11 cellular contexts compared by ENCODE assay signal in the genomic region with DNA sequence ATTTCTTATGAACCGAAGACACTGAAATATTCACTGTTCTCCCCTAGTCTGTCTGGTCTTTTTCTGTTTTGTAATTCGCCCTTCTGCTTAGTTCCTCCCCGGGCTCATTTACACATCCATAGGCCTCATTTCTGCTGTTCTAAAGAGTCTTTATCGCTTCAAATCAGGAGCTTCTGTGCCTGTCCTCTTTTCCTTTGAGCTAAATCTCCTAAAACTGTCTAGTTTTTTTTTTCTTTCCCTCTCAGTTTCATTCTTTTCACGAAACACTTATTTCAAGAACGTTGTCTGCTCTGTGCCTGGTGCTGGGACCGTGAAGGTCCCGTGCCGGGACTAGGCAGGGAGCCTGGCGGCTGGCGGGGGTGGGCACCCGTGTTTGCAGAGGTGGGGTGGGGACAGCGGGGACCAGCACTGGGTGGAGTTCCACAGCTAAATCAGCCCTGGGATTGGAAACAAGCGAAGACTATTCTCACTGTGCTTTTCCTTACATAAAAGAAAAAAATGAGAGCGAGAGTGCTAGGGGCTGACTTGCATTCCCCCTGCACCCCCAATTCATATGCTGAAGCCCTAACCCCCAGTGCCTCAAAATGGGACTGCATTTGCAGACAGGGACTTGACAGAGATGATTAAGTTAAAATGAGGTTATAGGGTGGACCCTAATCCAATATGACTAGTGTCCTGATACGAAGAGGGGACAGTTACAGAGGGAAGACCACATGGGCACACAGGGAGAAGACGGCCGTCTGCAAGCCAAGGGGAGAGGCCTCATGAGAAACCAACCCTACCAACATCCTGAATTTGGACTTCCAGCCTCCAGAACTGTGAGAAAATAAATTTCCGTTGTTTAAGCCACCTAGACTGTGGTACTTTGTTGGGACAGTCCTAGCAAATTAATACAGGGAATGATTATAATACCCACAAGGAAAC. TPM values are rescaled to one million over a fixed set of nuclear protein-coding genes. Genes with fewer than 3 reads are reported as not detected.
A peak's percentile ranks its signal among the peaks of the same experiment; 100 is the strongest.
DNase-seq lines count a peak whose midpoint lies in the region; ATAC-seq lines count a peak whose summit lies in the region.
"Had no signal": no experiment of that assay in that cellular context is flagged by ENCODE, and none has a peak within 500 bp of the region (broad histone marks: within the 10 kb centered on the region; RNA-seq: fewer than 3 reads in every experiment).

No MANE protein-coding gene starts in this region.

- H3K4me1 ChIP-seq in subcutaneous abdominal adipose tissue (ENCODE audit: control insufficient read depth in 5 of 5, insufficient read depth in 5 of 5, low read length in 5 of 5) = peaks cover 0 to 20% (median 11%) of the 10 kb centered on the region in 5 donors

- peak overlapping the region; percentile 92 for H3K4me3 Mint-ChIP-seq in T-helper 2 cell treated with Interferon-gamma antibody and Interleukin-4, amounts not matched to agents 5 μg/mL and 100 μg/mL, for 36 hours
- H3K4me3 Mint-ChIP-seq in activated naive CD8-positive, alpha-beta T cell treated with anti-CD3 and anti-CD28 coated beads for 36 hours = peak overlapping the region; percentile 86

- H3K27ac Mint-ChIP-seq in T-helper 2 cell treated with Interferon-gamma antibody and Interleukin-4, amounts not matched to agents 5 μg/mL and 100 μg/mL, for 36 hours = no peak overlapping the region
- H3K27ac Mint-ChIP-seq in activated naive CD8-positive, alpha-beta T cell treated with anti-CD3 and anti-CD28 coated beads for 36 hours = no peak overlapping the region

- no peaks in the 10 kb centered on the region for H3K36me3 Mint-ChIP-seq in T-helper 2 cell treated with Interferon-gamma antibody and Interleukin-4, amounts not matched to agents 5 μg/mL and 100 μg/mL, for 36 hours (ENCODE audit: low read depth)
- H3K36me3 Mint-ChIP-seq in activated naive CD8-positive, alpha-beta T cell treated with anti-CD3 and anti-CD28 coated beads for 36 hours = no peaks in the 10 kb centered on the region

- no peak for DNase-seq in T-helper 2 cell treated with Interferon-gamma antibody and Interleukin-4, amounts not matched to agents 5 μg/mL and 100 μg/mL, for 36 hours (ENCODE audit: low spot score)
- DNase-seq in T-helper 2 cell (no peak), left colon (peak; percentile 53 to 58), GM19238 (ENCODE audit: insufficient read length, low spot score) (no peak), HUDEP-2 (lab: John Stamatoyannopoulos, UW; ENCODE audit: unreplicated experiment in 76 of 76) (no peak), NCI-H526 treated with DMSO at 0.1 percent for 48 hours (lab: John Stamatoyannopoulos, UW) (no peak)
- DNase-seq in activated naive CD8-positive, alpha-beta T cell treated with anti-CD3 and anti-CD28 coated beads for 36 hours = no peak
- DNase-seq: GOT3, left ventricle myocardium inferior had no signal

- intact Hi-C loops in left colon (cut with DNase I, micrococcal nuclease) = no loop called here

- H3K27me3 Mint-ChIP-seq in T-helper 2 cell treated with Interferon-gamma antibody and Interleukin-4, amounts not matched to agents 5 μg/mL and 100 μg/mL, for 36 hours (ENCODE audit: low read depth) = peaks cover 31% of the 10 kb centered on the region
- no peaks in the 10 kb centered on the region for H3K27me3 Mint-ChIP-seq in activated naive CD8-positive, alpha-beta T cell treated with anti-CD3 and anti-CD28 coated beads for 36 hours

- ATAC-seq in left colon = peak; percentile 38

- H3K4me3 ChIP-seq in subcutaneous abdominal adipose tissue (ENCODE audit: low read depth in 1 of 5, low read length in 5 of 5) = peak overlapping the region in 4 of 5 donors; percentile 49 to 81 (median 78)

- H3K36me3 ChIP-seq in subcutaneous abdominal adipose tissue (ENCODE audit: control insufficient read depth in 5 of 5, insufficient read depth in 5 of 5, low read length in 5 of 5) = peaks cover 1 to 13% (median 8%) of the 10 kb centered on the region in 5 donors
- H3K36me3 ChIP-seq: left ventricle myocardium inferior had no signal

- H3K9me3 ChIP-seq in subcutaneous abdominal adipose tissue (ENCODE audit: control insufficient read depth in 5 of 5, low read length in 5 of 5) = no peaks in the 10 kb centered on the region
- H3K9me3 ChIP-seq: left ventricle myocardium inferior had no signal

- peak overlapping the region; percentile 92 for H3K27ac ChIP-seq in subcutaneous abdominal adipose tissue (ENCODE audit: low read depth, low read length)

- peak overlapping the region in 3 of 5 donors; percentile 75 to 89 (median 89) for H3K9ac ChIP-seq in subcutaneous abdominal adipose tissue (ENCODE audit: low read length in 5 of 5)

- no peaks in the 10 kb centered on the region for H3K9me3 Mint-ChIP-seq in T-helper 2 cell treated with Interferon-gamma antibody and Interleukin-4, amounts not matched to agents 5 μg/mL and 100 μg/mL, for 36 hours
- no peaks in the 10 kb centered on the region for H3K9me3 Mint-ChIP-seq in activated naive CD8-positive, alpha-beta T cell treated with anti-CD3 and anti-CD28 coated beads for 36 hours

- no peaks in the 10 kb centered on the region for H3K27me3 ChIP-seq in subcutaneous abdominal adipose tissue (ENCODE audit: control insufficient read depth in 5 of 5, insufficient read depth in 4 of 5, low read length in 5 of 5)

- peaks cover 13% of the 10 kb centered on the region for H3K4me1 Mint-ChIP-seq in T-helper 2 cell treated with Interferon-gamma antibody and Interleukin-4, amounts not matched to agents 5 μg/mL and 100 μg/mL, for 36 hours (ENCODE audit: low read depth)
- peaks cover 9% of the 10 kb centered on the region for H3K4me1 Mint-ChIP-seq in activated naive CD8-positive, alpha-beta T cell treated with anti-CD3 and anti-CD28 coated beads for 36 hours

RNA-seq across cellular contexts. Expression of a gene that starts 1.4 kb away (rescaled TPM):
- 1 to 10 TPM; 1.6 to 2.5 TPM for total RNA-seq in activated naive CD8-positive, alpha-beta T cell treated with anti-CD3 and anti-CD28 coated beads for 36 hours
- 10 to 100 TPM; 10.5 to 26.1 TPM for total RNA-seq in left colon
- total RNA-seq: HT-29 had no signal

RNA-seq across cellular contexts. Expression of a gene that starts 33.8 kb away (rescaled TPM):
- 10 to 100 TPM; 12.9 to 13.2 TPM for total RNA-seq in activated naive CD8-positive, alpha-beta T cell treated with anti-CD3 and anti-CD28 coated beads for 36 hours
- 1 to 10 TPM; 6.9 to 7.4 TPM for total RNA-seq in left colon

RNA-seq across cellular contexts. Expression of a gene that starts 33.9 kb away (rescaled TPM):
- total RNA-seq in activated naive CD8-positive, alpha-beta T cell treated with anti-CD3 and anti-CD28 coated beads for 36 hours = 10 to 100 TPM; 55.1 to 56.1 TPM
- 10 to 100 TPM; 43.4 to 48.7 TPM for total RNA-seq in left colon

Comparison
In these comparisons a context has a peak if more than half of its experiments do, and no peak if none do; other contexts are left out.
1. DNase-seq: peak in left colon (2 of 2); none in T-helper 2 cell treated with Interferon-gamma antibody and Interleukin-4, amounts not matched to agents 5 μg/mL and 100 μg/mL, for 36 hours (single experiment), T-helper 2 cell (0 of 5), activated naive CD8-positive, alpha-beta T cell treated with anti-CD3 and anti-CD28 coated beads for 36 hours (single experiment), GM19238 (single experiment), HUDEP-2 (0 of 76) and NCI-H526 treated with DMSO at 0.1 percent for 48 hours (single experiment).